In the genomic region with DNA sequence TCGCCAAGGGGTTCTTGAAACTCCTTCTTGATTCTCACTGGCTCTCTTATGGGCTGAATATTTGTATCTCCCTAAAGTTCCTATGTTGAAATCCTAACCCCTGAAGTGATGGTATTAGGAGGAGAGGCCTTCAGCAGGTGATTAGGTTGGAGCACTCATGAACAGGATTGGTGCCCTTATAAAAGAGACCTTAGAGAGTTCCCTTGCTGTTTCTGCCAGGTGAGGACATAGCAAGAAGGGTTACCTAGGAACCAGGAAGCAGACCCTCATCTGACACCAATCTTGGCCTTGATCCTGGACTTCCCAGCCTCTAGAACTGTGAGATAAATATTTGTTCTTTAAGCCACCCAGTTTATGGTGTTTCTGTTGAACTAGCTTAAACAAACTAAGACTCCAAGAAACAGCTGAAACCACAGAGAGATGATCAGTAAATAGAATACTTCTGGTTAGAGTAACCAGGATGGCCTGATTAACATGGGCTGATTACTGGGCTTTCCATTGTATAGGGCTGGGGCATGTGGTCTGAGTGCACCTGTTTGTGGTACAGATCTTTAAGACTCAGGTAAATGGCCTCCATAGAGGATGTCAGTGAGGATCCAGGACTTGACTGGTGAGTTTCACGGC, we compare ENCODE assay signal across 31 cellular contexts. TPM values are rescaled to one million over a fixed set of nuclear protein-coding genes. Genes with fewer than 3 reads are reported as not detected.
DNase-seq lines count a peak whose midpoint lies in the region; ATAC-seq and TF ChIP-seq lines count a peak whose summit lies in the region.
"Had no signal": no experiment of that assay in that cellular context is flagged by ENCODE, and none has a peak within 500 bp of the region (broad histone marks: within the 10 kb centered on the region; RNA-seq: fewer than 3 reads in every experiment).

No MANE protein-coding gene starts in this region.

- no peaks in the 10 kb centered on the region for H3K27me3 ChIP-seq in PC-3 (ENCODE audit: low read length)
- no peaks in the 10 kb centered on the region for H3K27me3 ChIP-seq in mesenchymal stem cell (ENCODE audit: control insufficient read depth in 1 of 2, insufficient read depth in 1 of 2, low read length in 2 of 2)
- H3K27me3 ChIP-seq in tibial nerve = no peaks in the 10 kb centered on the region
- H3K27me3 ChIP-seq: BLaER1, body of pancreas, heart right ventricle, spleen, testis had no signal

- H3F3A ChIP-seq in PC-3 (ENCODE audit: low read length, unreplicated experiment) = peaks cover 2% of the 10 kb centered on the region

- H3K4me1 ChIP-seq in PC-3 (ENCODE audit: insufficient read depth, low read length) (peaks cover 20% of the 10 kb centered on the region), mesenchymal stem cell (ENCODE audit: control insufficient read depth, insufficient read depth, low read depth, low read length) (no peaks in the 10 kb centered on the region), tibial nerve (no peaks in the 10 kb centered on the region)
- H3K4me1 ChIP-seq: body of pancreas, testis had no signal

- 92% methylated on average over 2 of the region's 2 CpGs for WGBS in mesenchymal stem cell
- WGBS in tibial nerve, 2 donors = 50 to 98% methylated on average over 2 of the region's 2 CpGs

- H3K79me1 ChIP-seq in mesenchymal stem cell (replicated peaks; ENCODE audit: low read length, poor library complexity, severe bottlenecking) = no peaks in the 10 kb centered on the region

- DNase-seq in DMS153 treated with DMSO at 0.1 percent for 48 hours (lab: John Stamatoyannopoulos, UW; ENCODE audit: unreplicated experiment) (peak; percentile 53), LNCaP clone FGC (ENCODE audit: low read depth) (peak; percentile 91), PC-3 (peak; percentile 39), mesenchymal stem cell (peak; percentile 44), tibial nerve (ENCODE audit: low spot score in 2 of 2) (no peak), Calu3 (no peak)
- no peak for DNase-seq in activated CD8-positive, alpha-beta memory T cell treated with anti-CD3 and anti-CD28 coated beads, Interleukin-2, amount 10 ng/mL, durations not matched to agents 7 days and 5 days
- DNase-seq: ACHN; activated CD4-positive, alpha-beta T cell treated with anti-CD3 and anti-CD28 coated beads for 48 hours; activated naive CD4-positive, alpha-beta T cell; activated T-cell treated with anti-CD3 and anti-CD28 coated beads, Interleukin-2, amount 50 U/mL, for 48 hours; body of pancreas; cerebellar nuclear complex; effector CD4-positive, alpha-beta T cell; foreskin fibroblast; heart right ventricle; left cardiac atrium; natural killer cell; NCI-H1694 treated with DMSO at 0.1 percent for 48 hours; NCI-H2227 treated with DMSO at 0.1 percent for 48 hours; SK-N-SH; spleen; stimulated activated CD4-positive, alpha-beta T cell treated with anti-CD3 and anti-CD28 coated beads, Interleukin-2, amount 100 ng/mL, for 48 hours; stimulated activated naive B cell treated with anti-CD40 and anti-IgM and Interleukin-4, amounts not matched to agents 10 μg/mL and 1 μg/mL and 100 μg/mL, for 72 hours; T-helper 2 cell; testis had no signal

- H2AK5ac ChIP-seq in mesenchymal stem cell (ENCODE audit: low read length, severe bottlenecking) = no peak overlapping the region

- H3K9me2 ChIP-seq in PC-3 (replicated peaks; ENCODE audit: low read length) = no peaks in the 10 kb centered on the region
- H3K9me2 ChIP-seq: SK-N-SH had no signal

- H2BK15ac ChIP-seq in mesenchymal stem cell (ENCODE audit: low read depth, poor library complexity, severe bottlenecking) = no peak overlapping the region

- H3K36me3 ChIP-seq in PC-3 (ENCODE audit: low read depth, low read length) (no peaks in the 10 kb centered on the region), mesenchymal stem cell (ENCODE audit: control insufficient read depth in 1 of 2, insufficient read depth in 2 of 2, low read depth in 1 of 2, low read length in 2 of 2) (no peaks in the 10 kb centered on the region), tibial nerve (no peaks in the 10 kb centered on the region)
- H3K36me3 ChIP-seq: BLaER1, heart right ventricle, spleen had no signal

- peaks cover 21% of the 10 kb centered on the region for H3K36me3 Mint-ChIP-seq in activated CD8-positive, alpha-beta memory T cell treated with anti-CD3 and anti-CD28 coated beads, Interleukin-2, amount 10 ng/mL, durations not matched to agents 7 days and 5 days
- no peaks in the 10 kb centered on the region for H3K36me3 Mint-ChIP-seq in Calu3 (ENCODE audit: insufficient read depth, unreplicated experiment)
- H3K36me3 Mint-ChIP-seq: mesothelial cell of epicardium; stimulated activated naive B cell treated with anti-CD40 and anti-IgM and Interleukin-4, amounts not matched to agents 10 μg/mL and 1 μg/mL and 100 μg/mL, for 72 hours had no signal

- intact Hi-C loops in PC-3 (cut with micrococcal nuclease) = loop anchor here (10.0 kb wide), 1 partner anchor 204 kb away; no protein-coding TSS in a partner anchor
- intact Hi-C loops in Calu3 (cut with micrococcal nuclease; ENCODE audit: unreplicated experiment) = no loop called here

- CTCF ChIA-PET in PC-3 (lab: Charles Lee) (no interaction called here), Calu3 (lab: Charles Lee) (no interaction called here)
- CTCF ChIA-PET in activated CD8-positive, alpha-beta memory T cell treated with anti-CD3 and anti-CD28 coated beads, Interleukin-2, amount 10 ng/mL, durations not matched to agents 7 days and 5 days (lab: Charles Lee) = interaction anchor here (0.6 kb wide), 1 partner anchor 32 kb away, joined by 3 read pairs; no protein-coding TSS in a partner anchor

- H3K18ac ChIP-seq in mesenchymal stem cell (ENCODE audit: low read depth in 1 of 2, low read length in 2 of 2) = no peak overlapping the region

- H3K27ac ChIP-seq in PC-3 (ENCODE audit: low read length) (no peak overlapping the region), mesenchymal stem cell (ENCODE audit: low read length, poor library complexity, severe bottlenecking) (no peak overlapping the region), tibial nerve (no peak overlapping the region)
- H3K27ac ChIP-seq: BLaER1, body of pancreas, epithelial cell of prostate, heart right ventricle, spleen, testis had no signal

- H3K4me3 ChIP-seq in LNCaP clone FGC (ENCODE audit: low read depth, low read length) (no peak overlapping the region), PC-3 (ENCODE audit: low read length) (no peak overlapping the region), mesenchymal stem cell (ENCODE audit: insufficient read depth in 1 of 2, low read depth in 1 of 2, low read length in 2 of 2) (no peak overlapping the region), tibial nerve (no peak overlapping the region)
- H3K4me3 ChIP-seq: BLaER1, body of pancreas, heart right ventricle, K562, spleen, testis had no signal

- H2BK120ac ChIP-seq in mesenchymal stem cell (ENCODE audit: low read depth, low read length) = no peak overlapping the region

- no peak for TF ChIP-seq EP300 in tibial nerve (IDR thresholded peaks at IDR 0.05)

- TF ChIP-seq CTCF in LNCaP clone FGC (IDR thresholded peaks at IDR 0.05; ENCODE audit: control insufficient read depth, extremely low read depth, insufficient read depth) = no peak
- TF ChIP-seq CTCF in PC-3 (conservative IDR thresholded peaks at IDR 0.05; ENCODE audit: low read depth, low read length) = no peak
- TF ChIP-seq CTCF in tibial nerve (IDR thresholded peaks at IDR 0.05) = no peak
- TF ChIP-seq CTCF in Calu3 (IDR thresholded peaks at IDR 0.05; ENCODE audit: unreplicated experiment) = no peak

- H3K9me3 ChIP-seq in PC-3 (ENCODE audit: low read length) (peaks cover 1% of the 10 kb centered on the region; the same call in 1 of the 2 replicates), mesenchymal stem cell (ENCODE audit: control insufficient read depth, low read length) (no peaks in the 10 kb centered on the region), tibial nerve (no peaks in the 10 kb centered on the region)
- H3K9me3 ChIP-seq: BLaER1, body of pancreas, heart right ventricle, SK-N-SH, spleen, testis had no signal

- no peaks in the 10 kb centered on the region for H4K20me1 ChIP-seq in PC-3 (ENCODE audit: low read length)
- H4K20me1 ChIP-seq: BLaER1 had no signal

- no TSS peak for BruUV-seq in PC-3 (replicated peaks; lab: Mats Ljungman, UMichigan)
- no TSS peak for BruUV-seq in Calu3 (replicated peaks; lab: Mats Ljungman, UMichigan)

- no peak overlapping the region for H4K91ac ChIP-seq in mesenchymal stem cell (ENCODE audit: low read length)

- H3K79me2 ChIP-seq in PC-3 (ENCODE audit: low read length) = no peaks in the 10 kb centered on the region

- peaks cover 18% of the 10 kb centered on the region for H3K4me1 Mint-ChIP-seq in activated CD8-positive, alpha-beta memory T cell treated with anti-CD3 and anti-CD28 coated beads, Interleukin-2, amount 10 ng/mL, durations not matched to agents 7 days and 5 days
- H3K4me1 Mint-ChIP-seq in Calu3 (ENCODE audit: low read depth, unreplicated experiment) = peaks cover 28% of the 10 kb centered on the region
- H3K4me1 Mint-ChIP-seq: mesothelial cell of epicardium had no signal

- TF ChIP-seq POLR2A in tibial nerve (IDR thresholded peaks at IDR 0.05) = no peak

- H3K23ac ChIP-seq in mesenchymal stem cell (ENCODE audit: low read length in 2 of 2) = no peak overlapping the region

- H2BK5ac ChIP-seq in mesenchymal stem cell (ENCODE audit: low read depth, low read length, poor library complexity, severe bottlenecking) = no peak overlapping the region

- H3K9me3 Mint-ChIP-seq in activated CD8-positive, alpha-beta memory T cell treated with anti-CD3 and anti-CD28 coated beads, Interleukin-2, amount 10 ng/mL, durations not matched to agents 7 days and 5 days (ENCODE audit: low read depth) = peaks cover 6% of the 10 kb centered on the region
- peaks cover 4% of the 10 kb centered on the region for H3K9me3 Mint-ChIP-seq in Calu3 (ENCODE audit: low read depth, unreplicated experiment)
- H3K9me3 Mint-ChIP-seq: mesothelial cell of epicardium; stimulated activated naive B cell treated with anti-CD40 and anti-IgM and Interleukin-4, amounts not matched to agents 10 μg/mL and 1 μg/mL and 100 μg/mL, for 72 hours had no signal

- no peak overlapping the region for H4K8ac ChIP-seq in mesenchymal stem cell (ENCODE audit: low read length)

- H3K27me3 Mint-ChIP-seq in activated CD8-positive, alpha-beta memory T cell treated with anti-CD3 and anti-CD28 coated beads, Interleukin-2, amount 10 ng/mL, durations not matched to agents 7 days and 5 days = no peaks in the 10 kb centered on the region
- no peaks in the 10 kb centered on the region for H3K27me3 Mint-ChIP-seq in Calu3 (ENCODE audit: unreplicated experiment)
- H3K27me3 Mint-ChIP-seq: stimulated activated naive B cell treated with anti-CD40 and anti-IgM and Interleukin-4, amounts not matched to agents 10 μg/mL and 1 μg/mL and 100 μg/mL, for 72 hours had no signal

- H3K4me3 Mint-ChIP-seq in activated CD8-positive, alpha-beta memory T cell treated with anti-CD3 and anti-CD28 coated beads, Interleukin-2, amount 10 ng/mL, durations not matched to agents 7 days and 5 days = no peak overlapping the region
- no peak overlapping the region for H3K4me3 Mint-ChIP-seq in Calu3 (ENCODE audit: low read depth, unreplicated experiment)
- H3K4me3 Mint-ChIP-seq: mesothelial cell of epicardium; natural killer cell; stimulated activated naive B cell treated with anti-CD40 and anti-IgM and Interleukin-4, amounts not matched to agents 10 μg/mL and 1 μg/mL and 100 μg/mL, for 72 hours had no signal

- no peak overlapping the region for H3K27ac Mint-ChIP-seq in activated CD8-positive, alpha-beta memory T cell treated with anti-CD3 and anti-CD28 coated beads, Interleukin-2, amount 10 ng/mL, durations not matched to agents 7 days and 5 days
- no peak overlapping the region for H3K27ac Mint-ChIP-seq in Calu3 (ENCODE audit: unreplicated experiment)
- H3K27ac Mint-ChIP-seq: mesothelial cell of epicardium; natural killer cell; stimulated activated naive B cell treated with anti-CD40 and anti-IgM and Interleukin-4, amounts not matched to agents 10 μg/mL and 1 μg/mL and 100 μg/mL, for 72 hours had no signal

- H3K4ac ChIP-seq in mesenchymal stem cell (ENCODE audit: low read depth in 1 of 2, low read length in 2 of 2) = no peak overlapping the region

- ATAC-seq in PC-3 (peak; percentile 12), HG02970 (IDR thresholded peaks at IDR 0.05; ENCODE audit: low FRiP score, unreplicated experiment) (no peak)
- ATAC-seq in activated CD8-positive, alpha-beta memory T cell treated with anti-CD3 and anti-CD28 coated beads, Interleukin-2, amount 10 ng/mL, durations not matched to agents 7 days and 5 days = no peak
- ATAC-seq: body of pancreas; heart right ventricle; K562; left cardiac atrium; natural killer cell; stimulated activated naive B cell treated with anti-CD40 and anti-IgM and Interleukin-4, amounts not matched to agents 10 μg/mL and 1 μg/mL and 100 μg/mL, for 72 hours had no signal

- no peak overlapping the region for H2AFZ ChIP-seq in PC-3 (ENCODE audit: low read length)
- no peak overlapping the region for H2AFZ ChIP-seq in mesenchymal stem cell (ENCODE audit: low read depth, low read length)

- no peak overlapping the region for H2BK12ac ChIP-seq in mesenchymal stem cell (ENCODE audit: low read length in 2 of 2)

- H3K14ac ChIP-seq in mesenchymal stem cell (ENCODE audit: low read length in 2 of 2) = no peak overlapping the region

- no peak overlapping the region for H3K9ac ChIP-seq in PC-3 (ENCODE audit: low read length)
- H3K9ac ChIP-seq in mesenchymal stem cell (ENCODE audit: low read length) = no peak overlapping the region
- H3K9ac ChIP-seq: BLaER1, SK-N-SH had no signal

- POLR2A ChIA-PET in PC-3 (lab: Charles Lee; ENCODE audit: unreplicated experiment) = no interaction called here

- H3K4me2 ChIP-seq in PC-3 (ENCODE audit: low read length) (no peak overlapping the region), mesenchymal stem cell (ENCODE audit: low read length, poor library complexity, severe bottlenecking) (no peak overlapping the region)
- H3K4me2 ChIP-seq: BLaER1, SK-N-SH had no signal

RNA-seq across cellular contexts. Expression of gene CDC42EP3, which starts 7.7 kb away (rescaled TPM):
- total RNA-seq in PC-3 (2014; rRNA removed) = 22.5 and 28.4 TPM in 2 replicates
- 117 TPM for polyA plus RNA-seq in mesenchymal stem cell (2013, experiment 1 of 2)
- 117 TPM for polyA plus RNA-seq in mesenchymal stem cell (2013, experiment 2 of 2)
- 10 to 100 TPM; 27.6 to 32.5 TPM for total RNA-seq in activated CD8-positive, alpha-beta memory T cell treated with anti-CD3 and anti-CD28 coated beads, Interleukin-2, amount 10 ng/mL, durations not matched to agents 7 days and 5 days
- 10 to 100 TPM; 31.8 to 58.6 (median 40.2) TPM for total RNA-seq in tibial nerve
- 26.9 and 29.4 TPM in 2 replicates for total RNA-seq in Calu3 (2022)

Comparison
In these comparisons a context has a peak if more than half of its experiments do, and no peak if none do; other contexts are left out.
1. DNase-seq: peak in DMS153 treated with DMSO at 0.1 percent for 48 hours (single experiment), LNCaP clone FGC (single experiment), PC-3 (single experiment) and mesenchymal stem cell (single experiment); none in activated CD8-positive, alpha-beta memory T cell treated with anti-CD3 and anti-CD28 coated beads, Interleukin-2, amount 10 ng/mL, durations not matched to agents 7 days and 5 days (single experiment), tibial nerve (0 of 2) and Calu3 (single experiment).